In the genomic region with DNA sequence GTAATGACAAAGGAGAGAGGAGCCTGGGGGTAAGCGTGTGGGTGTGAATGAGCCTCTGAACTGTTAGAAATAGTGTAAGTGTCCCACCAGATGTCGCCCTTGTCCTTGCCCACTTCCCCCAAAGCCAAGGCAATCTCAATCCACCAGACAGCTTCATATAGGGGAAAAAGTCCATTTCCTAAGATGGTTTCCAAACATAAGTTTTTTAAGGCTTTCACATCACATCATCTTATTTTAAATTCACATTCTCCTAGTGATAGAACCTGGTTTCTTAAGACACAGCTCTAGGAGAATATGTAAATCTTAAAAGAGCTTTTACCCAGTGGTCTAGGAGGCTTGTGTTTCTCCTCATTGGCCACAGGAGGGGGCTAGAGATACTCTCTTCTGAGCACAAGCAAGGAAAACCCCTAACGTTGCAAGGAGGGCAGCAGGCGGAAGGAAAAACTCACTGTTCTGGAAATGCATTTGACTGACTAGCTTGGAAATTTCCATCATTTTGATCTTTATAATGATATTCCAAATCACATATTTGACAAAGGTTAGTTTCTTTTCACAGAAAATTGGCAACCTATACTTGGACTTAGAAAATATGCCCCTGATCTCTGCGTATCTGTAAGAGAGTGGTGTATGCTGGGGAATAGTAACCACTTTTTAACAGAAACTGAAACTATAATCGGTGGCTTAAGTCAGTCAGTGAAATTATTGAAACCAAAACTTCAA, we compare ENCODE assay signal across 8 cellular contexts. TPM values are rescaled to one million over a fixed set of nuclear protein-coding genes. Genes with fewer than 3 reads are reported as not detected.
DNase-seq lines count a peak whose midpoint lies in the region; ATAC-seq, FAIRE-seq and TF ChIP-seq lines count a peak whose summit lies in the region.

No MANE protein-coding gene starts in this region.

- H3K4me3 Mint-ChIP-seq in naive thymus-derived CD8-positive, alpha-beta T cell = peak overlapping the region; percentile 70 to 92 (median 88)

- H3K9me3 Mint-ChIP-seq in naive thymus-derived CD8-positive, alpha-beta T cell = peaks cover 0 to 18% (median 7%) of the 10 kb centered on the region in 9 donors

- peaks cover 0 to 16% (median 12%) of the 10 kb centered on the region in 3 donors for H3K36me3 Mint-ChIP-seq in naive thymus-derived CD8-positive, alpha-beta T cell

- DNase-seq in D721Med (ENCODE audit: insufficient read length, low spot score) (no peak), HT-29 (ENCODE audit: low spot score) (peak; percentile 95), NOMO-1 treated with dmso at 0.1 percent for 144 hours (lab: John Stamatoyannopoulos, UW; ENCODE audit: unreplicated experiment) (peak; percentile 77), activated T-cell treated with anti-CD3 and anti-CD28 coated beads for 24 hours (ENCODE audit: low read depth) (peak; percentile 71)
- DNase-seq in naive thymus-derived CD8-positive, alpha-beta T cell = peak; percentile 22 to 95 (median 81)
- peak; percentile 70 for DNase-seq in stimulated activated naive CD8-positive, alpha-beta T cell treated with anti-CD3 and anti-CD28 coated beads, Interleukin-15, Interleukin-2, amounts not matched to agents 100 U/mL and 50 U/mL, for 24 hours

- peaks cover 0 to 17% (median 12%) of the 10 kb centered on the region in 4 donors for H3K4me1 Mint-ChIP-seq in naive thymus-derived CD8-positive, alpha-beta T cell

- peak overlapping the region; percentile 87 to 99 (median 98) for H3K27ac Mint-ChIP-seq in naive thymus-derived CD8-positive, alpha-beta T cell

- TF ChIP-seq CTCF in D721Med (IDR thresholded peaks at IDR 0.05; ENCODE audit: insufficient read depth, missing control alignments) = peak; percentile 86

- peak; percentile 71 for FAIRE-seq in D721Med (lab: Jason Lieb, UNC)

- POLR2A ChIA-PET in naive thymus-derived CD8-positive, alpha-beta T cell (lab: Charles Lee) = interaction anchor here (0.6 to 2.0 kb wide), 11 partner anchors 54 to 331 kb away, joined by 3 to 31 read pairs (median 4); partner anchors contain the start of genes BCL10, C1orf52 and SYDE2

- ATAC-seq in GM21367 (IDR thresholded peaks at IDR 0.05; ENCODE audit: unreplicated experiment) (peak; percentile 81), esophagus mucosa (peak; percentile 85)
- peak; percentile 90 to 92 for ATAC-seq in naive thymus-derived CD8-positive, alpha-beta T cell
- peak; percentile 86 for ATAC-seq in stimulated activated naive CD8-positive, alpha-beta T cell treated with anti-CD3 and anti-CD28 coated beads, Interleukin-15, Interleukin-2, amounts not matched to agents 100 U/mL and 50 U/mL, for 24 hours

- no peaks in the 10 kb centered on the region for H3K27me3 Mint-ChIP-seq in naive thymus-derived CD8-positive, alpha-beta T cell

RNA-seq across cellular contexts. Expression of gene LPAR3, which starts 51.9 kb away (rescaled TPM):
- not detected in 2 replicates for total RNA-seq in HT-29 (2014; rRNA removed; shearing (Covaris generic))
- total RNA-seq in esophagus mucosa = 20.6 TPM
- total RNA-seq in naive thymus-derived CD8-positive, alpha-beta T cell = 1 to 10 TPM; 1.4 TPM
- polyA plus RNA-seq in naive thymus-derived CD8-positive, alpha-beta T cell = 1 to 10 TPM in 2 of 3 donors, under 1 TPM in 1; 0.40 to 2.3 (median 1.7) TPM

RNA-seq across cellular contexts. Expression of gene MCOLN2, which starts 52.0 kb away (rescaled TPM):
- not detected in 2 replicates for total RNA-seq in HT-29 (2014; rRNA removed; shearing (Covaris generic))
- 0.52 TPM for total RNA-seq in esophagus mucosa
- 1 to 10 TPM; 3.6 to 3.7 TPM for total RNA-seq in naive thymus-derived CD8-positive, alpha-beta T cell
- polyA plus RNA-seq in naive thymus-derived CD8-positive, alpha-beta T cell = 1 to 10 TPM; 1.1 to 2.7 (median 1.5) TPM
